ENCODE assay signal across 10 cellular contexts in the genomic region with DNA sequence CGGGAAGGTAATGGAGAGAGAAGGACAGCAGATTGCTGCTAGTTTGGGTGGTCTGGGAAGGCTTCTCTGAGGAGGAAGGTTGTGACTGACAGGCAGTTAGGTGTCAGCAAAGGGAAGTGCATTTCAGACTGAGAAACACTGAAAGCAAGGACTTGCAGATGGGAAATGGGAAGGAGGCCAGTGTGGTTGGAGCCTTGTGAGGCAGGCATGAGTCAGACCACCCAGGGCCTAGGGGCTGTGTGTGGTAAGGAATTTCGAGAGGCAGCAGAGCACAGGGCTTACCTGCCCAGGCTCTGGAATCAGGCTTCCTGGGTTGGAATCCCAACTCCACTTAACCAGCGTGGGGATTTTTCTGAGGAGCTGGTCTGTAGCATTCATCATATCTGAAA.
DNase-seq lines count a peak whose midpoint lies in the region; ATAC-seq and TF ChIP-seq lines count a peak whose summit lies in the region.
"Had no signal": no experiment of that assay in that cellular context is flagged by ENCODE, and none has a peak within 500 bp of the region (broad histone marks: within the 10 kb centered on the region; RNA-seq: fewer than 3 reads in every experiment).

No MANE protein-coding gene starts in this region.

- TF ChIP-seq RAD21 in Ishikawa (IDR thresholded peaks at IDR 0.05; ENCODE audit: low read depth), result peak; percentile 24; the same call in 1 of the 2 replicates

- DNase-seq in AG10803 (ENCODE audit: low read depth) (peak; percentile 94), astrocyte of the hippocampus (ENCODE audit: low read depth, low spot score) (peak; percentile 98), kidney glomerular epithelial cell (lab: John Stamatoyannopoulos, UW) (peak; percentile 96), DMS153 (lab: John Stamatoyannopoulos, UW) (no peak)
- DNase-seq in activated naive CD4-positive, alpha-beta T cell (lab: John Stamatoyannopoulos, UW), result no peak
- no peak for DNase-seq in activated naive CD4-positive, alpha-beta T cell treated with anti-CD3 and anti-CD28 coated beads, Interleukin-2, amount 50 U/mL, for 16 hours
- DNase-seq: activated CD4-positive, alpha-beta T cell treated with anti-CD3 and anti-CD28 coated beads, Interleukin-2, amount 50 U/mL, for 48 hours had no signal

- no peak for ATAC-seq in GM18519 (IDR thresholded peaks at IDR 0.05; ENCODE audit: low FRiP score, unreplicated experiment)
- ATAC-seq: stimulated activated effector memory CD8-positive, alpha-beta T cell treated with anti-CD3 and anti-CD28 coated beads, Interleukin-12 subunit alpha, Interleukin-12 subunit beta, amount 100 ng/mL, for 72 hours had no signal

- no peak overlapping the region for H3K4me3 ChIP-seq in AG10803 (ENCODE audit: low read length)

- no peak for TF ChIP-seq EP300 in Ishikawa (IDR thresholded peaks at IDR 0.05; ENCODE audit: borderline replicate concordance)

- no peak for TF ChIP-seq CTCF in AG10803 (conservative IDR thresholded peaks at IDR 0.05; ENCODE audit: low read length)

TF ChIP-seq in Ishikawa, 13 proteins besides CTCF, POLR2A, EP300 and RAD21:
- TF ChIP-seq NFIC (IDR thresholded peaks at IDR 0.05) (peak; percentile 44), TEAD4 (IDR thresholded peaks at IDR 0.05) (0 out of 2 replicates have a peak, but pooled peaks have one; percentile 21), CREB1 (IDR thresholded peaks at IDR 0.05; ENCODE audit: low read depth) (no peak), FOXM1 (IDR thresholded peaks at IDR 0.05; ENCODE audit: borderline replicate concordance, low read depth) (no peak)
- TF ChIP-seq, protein P1, sequence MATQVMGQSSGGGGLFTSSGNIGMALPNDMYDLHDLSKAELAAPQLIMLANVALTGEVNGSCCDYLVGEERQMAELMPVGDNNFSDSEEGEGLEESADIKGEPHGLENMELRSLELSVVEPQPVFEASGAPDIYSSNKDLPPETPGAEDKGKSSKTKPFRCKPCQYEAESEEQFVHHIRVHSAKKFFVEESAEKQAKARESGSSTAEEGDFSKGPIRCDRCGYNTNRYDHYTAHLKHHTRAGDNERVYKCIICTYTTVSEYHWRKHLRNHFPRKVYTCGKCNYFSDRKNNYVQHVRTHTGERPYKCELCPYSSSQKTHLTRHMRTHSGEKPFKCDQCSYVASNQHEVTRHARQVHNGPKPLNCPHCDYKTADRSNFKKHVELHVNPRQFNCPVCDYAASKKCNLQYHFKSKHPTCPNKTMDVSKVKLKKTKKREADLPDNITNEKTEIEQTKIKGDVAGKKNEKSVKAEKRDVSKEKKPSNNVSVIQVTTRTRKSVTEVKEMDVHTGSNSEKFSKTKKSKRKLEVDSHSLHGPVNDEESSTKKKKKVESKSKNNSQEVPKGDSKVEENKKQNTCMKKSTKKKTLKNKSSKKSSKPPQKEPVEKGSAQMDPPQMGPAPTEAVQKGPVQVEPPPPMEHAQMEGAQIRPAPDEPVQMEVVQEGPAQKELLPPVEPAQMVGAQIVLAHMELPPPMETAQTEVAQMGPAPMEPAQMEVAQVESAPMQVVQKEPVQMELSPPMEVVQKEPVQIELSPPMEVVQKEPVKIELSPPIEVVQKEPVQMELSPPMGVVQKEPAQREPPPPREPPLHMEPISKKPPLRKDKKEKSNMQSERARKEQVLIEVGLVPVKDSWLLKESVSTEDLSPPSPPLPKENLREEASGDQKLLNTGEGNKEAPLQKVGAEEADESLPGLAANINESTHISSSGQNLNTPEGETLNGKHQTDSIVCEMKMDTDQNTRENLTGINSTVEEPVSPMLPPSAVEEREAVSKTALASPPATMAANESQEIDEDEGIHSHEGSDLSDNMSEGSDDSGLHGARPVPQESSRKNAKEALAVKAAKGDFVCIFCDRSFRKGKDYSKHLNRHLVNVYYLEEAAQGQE (IDR thresholded peaks at IDR 0.05; ENCODE audit: low read depth), result no peak

Comparison
In these comparisons a context has a peak if more than half of its experiments do, and no peak if none do; other contexts are left out.
1. DNase-seq: peak in AG10803 (single experiment), astrocyte of the hippocampus (single experiment) and kidney glomerular epithelial cell (single experiment); none in DMS153 (single experiment), activated naive CD4-positive, alpha-beta T cell (0 of 4) and activated naive CD4-positive, alpha-beta T cell treated with anti-CD3 and anti-CD28 coated beads, Interleukin-2, amount 50 U/mL, for 16 hours (single experiment).